ENCODE assay signal across 12 cellular contexts in genomic region chr10:95291634-95292039, GRCh38. TPM values are rescaled to one million over a fixed set of nuclear protein-coding genes. Genes with fewer than 3 reads are reported as not detected.
DNase-seq lines count a peak whose midpoint lies in the region; ATAC-seq, FAIRE-seq and TF ChIP-seq lines count a peak whose summit lies in the region.
"Had no signal": no experiment of that assay in that cellular context is flagged by ENCODE, and none has a peak within 500 bp of the region (broad histone marks: within the 10 kb centered on the region; RNA-seq: fewer than 3 reads in every experiment).

No MANE protein-coding gene starts in this region.

- peaks cover 42% of the 10 kb centered on the region for H3K4me1 Mint-ChIP-seq in activated CD8-positive, alpha-beta memory T cell treated with anti-CD3 and anti-CD28 coated beads, Interleukin-2, amount 10 ng/mL, durations not matched to agents 7 days and 5 days
- peaks cover 16 to 19% of the 10 kb centered on the region in 2 donors for H3K4me1 Mint-ChIP-seq in effector memory CD8-positive, alpha-beta T cell (ENCODE audit: low read depth in 2 of 2)
- peaks cover 64 to 89% of the 10 kb centered on the region in 2 donors for H3K4me1 Mint-ChIP-seq in stimulated activated naive B cell treated with anti-CD40 and anti-IgM and Interleukin-4, amounts not matched to agents 10 μg/mL and 1 μg/mL and 100 μg/mL, for 72 hours

- CTCF ChIA-PET in activated CD8-positive, alpha-beta memory T cell treated with anti-CD3 and anti-CD28 coated beads, Interleukin-2, amount 10 ng/mL, durations not matched to agents 7 days and 5 days (lab: Charles Lee): no interaction called here
- CTCF ChIA-PET in OCI-LY7 (lab: Charles Lee; ENCODE audit: unreplicated experiment): no interaction called here

- H3K79me2 ChIP-seq in OCI-LY7 (ENCODE audit: insufficient read depth, low read depth, low read length): peaks cover 4% of the 10 kb centered on the region; the same call in 1 of the 2 replicates

- no peak for FAIRE-seq in GM19239 (lab: Jason Lieb, UNC)
- FAIRE-seq: HTR-8/SVneo had no signal

- H3K4me3 Mint-ChIP-seq in activated CD8-positive, alpha-beta memory T cell treated with anti-CD3 and anti-CD28 coated beads, Interleukin-2, amount 10 ng/mL, durations not matched to agents 7 days and 5 days: peak overlapping the region; percentile 62
- peak overlapping the region; percentile 63 to 76 for H3K4me3 Mint-ChIP-seq in effector memory CD8-positive, alpha-beta T cell
- peak overlapping the region; percentile 78 to 96 for H3K4me3 Mint-ChIP-seq in stimulated activated naive B cell treated with anti-CD40 and anti-IgM and Interleukin-4, amounts not matched to agents 10 μg/mL and 1 μg/mL and 100 μg/mL, for 72 hours

- peaks cover 9% of the 10 kb centered on the region; the same call in 1 of the 2 replicates for H4K20me1 ChIP-seq in OCI-LY7 (ENCODE audit: insufficient read depth, low read length)

- BruUV-seq in OCI-LY7 (replicated peaks; lab: Mats Ljungman, UMichigan): no TSS peak

- no peaks in the 10 kb centered on the region for H3K36me3 Mint-ChIP-seq in activated CD8-positive, alpha-beta memory T cell treated with anti-CD3 and anti-CD28 coated beads, Interleukin-2, amount 10 ng/mL, durations not matched to agents 7 days and 5 days
- H3K36me3 Mint-ChIP-seq in effector memory CD8-positive, alpha-beta T cell (ENCODE audit: insufficient read depth): peaks cover 4% of the 10 kb centered on the region
- H3K36me3 Mint-ChIP-seq in stimulated activated naive B cell treated with anti-CD40 and anti-IgM and Interleukin-4, amounts not matched to agents 10 μg/mL and 1 μg/mL and 100 μg/mL, for 72 hours: peaks cover 2 to 4% of the 10 kb centered on the region in 2 donors

- POLR2A ChIA-PET in OCI-LY7 (lab: Charles Lee): interaction anchor here (1.0 to 1.6 kb wide), 2 partner anchors 46 to 69 kb away, joined by 4 read pairs; no protein-coding TSS in a partner anchor

- no peaks in the 10 kb centered on the region for H3K9me2 ChIP-seq in OCI-LY7 (ENCODE audit: insufficient read depth, low read length)

- no peak for ATAC-seq in activated CD8-positive, alpha-beta memory T cell treated with anti-CD3 and anti-CD28 coated beads, Interleukin-2, amount 10 ng/mL, durations not matched to agents 7 days and 5 days
- no peak for ATAC-seq in effector memory CD8-positive, alpha-beta T cell (replicated peaks)
- no peak for ATAC-seq in stimulated activated naive B cell treated with anti-CD40 and anti-IgM and Interleukin-4, amounts not matched to agents 10 μg/mL and 1 μg/mL and 100 μg/mL, for 72 hours (replicated peaks)
- ATAC-seq in HG03139 (IDR thresholded peaks at IDR 0.05; ENCODE audit: unreplicated experiment) (no peak), GM21515 (IDR thresholded peaks at IDR 0.05; ENCODE audit: unreplicated experiment) (no peak)

- H3K27me3 Mint-ChIP-seq in activated CD8-positive, alpha-beta memory T cell treated with anti-CD3 and anti-CD28 coated beads, Interleukin-2, amount 10 ng/mL, durations not matched to agents 7 days and 5 days: peaks cover 56% of the 10 kb centered on the region
- peaks cover 7 to 47% of the 10 kb centered on the region in 2 donors for H3K27me3 Mint-ChIP-seq in effector memory CD8-positive, alpha-beta T cell
- no peaks in the 10 kb centered on the region for H3K27me3 Mint-ChIP-seq in stimulated activated naive B cell treated with anti-CD40 and anti-IgM and Interleukin-4, amounts not matched to agents 10 μg/mL and 1 μg/mL and 100 μg/mL, for 72 hours

- peaks cover 72% of the 10 kb centered on the region for H3K4me1 ChIP-seq in OCI-LY7 (ENCODE audit: insufficient read depth, low read length, poor library complexity, severe bottlenecking)

- H3K36me3 ChIP-seq in OCI-LY7 (ENCODE audit: insufficient read depth, low read length): no peaks in the 10 kb centered on the region

- H2AFZ ChIP-seq in OCI-LY7 (ENCODE audit: low read length): peak overlapping the region; percentile 42; the same call in 1 of the 2 replicates

- no peaks in the 10 kb centered on the region for H3K9me3 Mint-ChIP-seq in activated CD8-positive, alpha-beta memory T cell treated with anti-CD3 and anti-CD28 coated beads, Interleukin-2, amount 10 ng/mL, durations not matched to agents 7 days and 5 days (ENCODE audit: low read depth)
- no peaks in the 10 kb centered on the region for H3K9me3 Mint-ChIP-seq in effector memory CD8-positive, alpha-beta T cell
- peaks cover 0 to 4% of the 10 kb centered on the region in 2 donors for H3K9me3 Mint-ChIP-seq in stimulated activated naive B cell treated with anti-CD40 and anti-IgM and Interleukin-4, amounts not matched to agents 10 μg/mL and 1 μg/mL and 100 μg/mL, for 72 hours

- H3K27ac ChIP-seq in OCI-LY7 (ENCODE audit: low read depth, low read length, poor library complexity, severe bottlenecking): no peak overlapping the region

- H3K9me3 ChIP-seq in OCI-LY7 (ENCODE audit: low read length): no peaks in the 10 kb centered on the region

- no peak for DNase-seq in activated CD8-positive, alpha-beta memory T cell treated with anti-CD3 and anti-CD28 coated beads, Interleukin-2, amount 10 ng/mL, durations not matched to agents 7 days and 5 days
- no peak for DNase-seq in activated CD8-positive, alpha-beta memory T cell treated with anti-CD3 and anti-CD28 coated beads for 24 hours
- DNase-seq in OCI-LY7 (ENCODE audit: low spot score) (no peak), GM19239 (ENCODE audit: insufficient read length, low spot score) (no peak)
- DNase-seq in effector memory CD8-positive, alpha-beta T cell: no peak
- DNase-seq in stimulated activated naive B cell treated with anti-CD40 and anti-IgM and Interleukin-4, amounts not matched to agents 10 μg/mL and 1 μg/mL and 100 μg/mL, for 72 hours: no peak
- DNase-seq: activated CD4-positive, alpha-beta T cell treated with anti-CD3 and anti-CD28 coated beads, Interleukin-2, amount 50 U/mL, for 4 hours; central memory CD4-positive, alpha-beta T cell; stimulated activated CD8-positive, alpha-beta memory T cell treated with anti-CD3 and anti-CD28 coated beads, Interleukin-4, amount 100 ng/mL, for 48 hours had no signal

- H3K4me3 ChIP-seq in OCI-LY7 (ENCODE audit: low read depth, low read length, poor library complexity, severe bottlenecking): no peak overlapping the region

- peak overlapping the region; percentile 60 for H3K4me2 ChIP-seq in OCI-LY7 (ENCODE audit: low read length)

- intact Hi-C loops in OCI-LY7 (cut with micrococcal nuclease; ENCODE audit: unreplicated experiment): loop anchor here (10.0 kb wide), 1 partner anchor 993 kb away; no protein-coding TSS in a partner anchor

- no peak for TF ChIP-seq CTCF in OCI-LY7 (conservative IDR thresholded peaks at IDR 0.05; ENCODE audit: low read length)

- H3K27ac Mint-ChIP-seq in activated CD8-positive, alpha-beta memory T cell treated with anti-CD3 and anti-CD28 coated beads, Interleukin-2, amount 10 ng/mL, durations not matched to agents 7 days and 5 days: peak overlapping the region; percentile 42
- peak overlapping the region; percentile 19 to 85 for H3K27ac Mint-ChIP-seq in effector memory CD8-positive, alpha-beta T cell
- peak overlapping the region; percentile 81 for H3K27ac Mint-ChIP-seq in stimulated activated naive B cell treated with anti-CD40 and anti-IgM and Interleukin-4, amounts not matched to agents 10 μg/mL and 1 μg/mL and 100 μg/mL, for 72 hours

RNA-seq across cellular contexts. Expression of gene PDLIM1, which starts 0.8 kb away (rescaled TPM):
- total RNA-seq in activated CD8-positive, alpha-beta memory T cell treated with anti-CD3 and anti-CD28 coated beads, Interleukin-2, amount 10 ng/mL, durations not matched to agents 7 days and 5 days: 10 to 100 TPM in 1 of 2 experiments, 1 to 10 TPM in 1; 4.8 to 22.7 TPM
- 22.3 and 23.1 TPM in 2 replicates for total RNA-seq in OCI-LY7 (2014; rRNA removed; shearing (Covaris generic))
- total RNA-seq in OCI-LY7 (2022): 103 and 105 TPM in 2 replicates
